10 cellular contexts compared by ENCODE assay signal in genomic region chr5:112004867-112005532, GRCh38.
DNase-seq lines count a peak whose midpoint lies in the region; ATAC-seq and TF ChIP-seq lines count a peak whose summit lies in the region.
"Had no signal": no experiment of that assay in that cellular context is flagged by ENCODE, and none has a peak within 500 bp of the region (broad histone marks: within the 10 kb centered on the region; RNA-seq: fewer than 3 reads in every experiment).

No MANE protein-coding gene starts in this region.

- H3K27ac ChIP-seq in osteoblast (ENCODE audit: low read depth, low read length), result peak overlapping the region; percentile 99
- H3K27ac ChIP-seq: heart left ventricle, transverse colon had no signal

- H3K79me2 ChIP-seq in osteoblast (ENCODE audit: insufficient read depth, low read length), result no peaks in the 10 kb centered on the region

- H4K20me1 ChIP-seq in osteoblast (ENCODE audit: insufficient read depth, low read length), result no peaks in the 10 kb centered on the region

- no peak for TF ChIP-seq CTCF in osteoblast (IDR thresholded peaks at IDR 0.05; ENCODE audit: extremely low read depth, low read depth, low read length)

- H3K36me3 ChIP-seq in osteoblast (ENCODE audit: insufficient read depth, low read length), result no peaks in the 10 kb centered on the region
- H3K36me3 ChIP-seq: heart left ventricle, transverse colon had no signal

- ATAC-seq in GM18867 (IDR thresholded peaks at IDR 0.05; ENCODE audit: unreplicated experiment) (peak; percentile 90), HG02610 (IDR thresholded peaks at IDR 0.05; ENCODE audit: unreplicated experiment) (peak; percentile 94)

- no peaks in the 10 kb centered on the region for H3K27me3 ChIP-seq in osteoblast (ENCODE audit: insufficient read depth, low read length)
- H3K27me3 ChIP-seq: heart left ventricle, transverse colon had no signal

- DNase-seq in LHCN-M2 (ENCODE audit: low read depth) (peak; percentile 72), osteoblast (ENCODE audit: insufficient read length, low spot score, missing footprints) (no peak), UCSD-AML1 (lab: John Stamatoyannopoulos, UW; ENCODE audit: unreplicated experiment) (no peak), NCI-H524 treated with DMSO at 0.1 percent for 48 hours (lab: John Stamatoyannopoulos, UW) (no peak)
- no peak for DNase-seq in effector CD8-positive, alpha-beta T cell (lab: John Stamatoyannopoulos, UW)
- DNase-seq in stimulated activated CD4-positive, alpha-beta T cell treated with anti-CD3 and anti-CD28 coated beads, Interleukin-12 subunit alpha, Interleukin-12 subunit beta, amount 100 ng/mL, for 4 hours, result no peak
- DNase-seq: heart left ventricle, transverse colon had no signal

- peaks cover 45% of the 10 kb centered on the region for H3K4me1 ChIP-seq in osteoblast (ENCODE audit: insufficient read depth, low read length)
- H3K4me1 ChIP-seq: transverse colon had no signal

- peak overlapping the region; percentile 45 for H3K4me2 ChIP-seq in osteoblast (ENCODE audit: insufficient read depth, low read length)

- H2AFZ ChIP-seq in osteoblast (ENCODE audit: low read length), result no peak overlapping the region

- no peaks in the 10 kb centered on the region for H3K9me3 ChIP-seq in osteoblast (ENCODE audit: low read depth, low read length)
- H3K9me3 ChIP-seq: heart left ventricle, transverse colon had no signal

- no peak overlapping the region for H3K4me3 ChIP-seq in osteoblast (ENCODE audit: insufficient read depth, low read length)
- H3K4me3 ChIP-seq: heart left ventricle, transverse colon had no signal
